In the genomic region with DNA sequence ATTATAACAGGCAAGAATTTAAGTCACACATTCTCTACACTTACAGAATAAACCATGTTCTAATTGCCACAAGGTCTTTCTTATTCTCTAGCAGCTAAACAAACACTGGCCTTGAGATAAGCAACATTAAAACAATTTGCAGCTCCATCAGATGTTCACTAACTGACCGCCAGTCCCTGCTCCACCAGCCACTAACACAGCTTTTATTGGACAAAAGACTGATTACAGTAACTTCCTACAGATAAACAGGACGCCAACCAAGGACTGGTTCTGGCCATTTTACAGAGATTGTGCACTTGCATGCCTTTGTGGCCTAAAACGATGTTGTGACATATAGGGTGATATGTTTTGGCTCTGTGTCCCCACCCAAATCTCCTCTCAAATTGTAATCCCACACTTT, we compare ENCODE assay signal across 6 cellular contexts.
"Had no signal": no experiment of that assay in that cellular context is flagged by ENCODE, and none has a peak within 500 bp of the region (broad histone marks: within the 10 kb centered on the region; RNA-seq: fewer than 3 reads in every experiment).

No MANE protein-coding gene starts in this region.

- ATAC-seq: GM23338, K562 had no signal

- DNase-seq: H9, HCEC 1CT, IMR-90, KG1 had no signal

- H3K4me3 ChIP-seq: GM23338, K562 had no signal
